10 cellular contexts compared by ENCODE assay signal in the genomic region with DNA sequence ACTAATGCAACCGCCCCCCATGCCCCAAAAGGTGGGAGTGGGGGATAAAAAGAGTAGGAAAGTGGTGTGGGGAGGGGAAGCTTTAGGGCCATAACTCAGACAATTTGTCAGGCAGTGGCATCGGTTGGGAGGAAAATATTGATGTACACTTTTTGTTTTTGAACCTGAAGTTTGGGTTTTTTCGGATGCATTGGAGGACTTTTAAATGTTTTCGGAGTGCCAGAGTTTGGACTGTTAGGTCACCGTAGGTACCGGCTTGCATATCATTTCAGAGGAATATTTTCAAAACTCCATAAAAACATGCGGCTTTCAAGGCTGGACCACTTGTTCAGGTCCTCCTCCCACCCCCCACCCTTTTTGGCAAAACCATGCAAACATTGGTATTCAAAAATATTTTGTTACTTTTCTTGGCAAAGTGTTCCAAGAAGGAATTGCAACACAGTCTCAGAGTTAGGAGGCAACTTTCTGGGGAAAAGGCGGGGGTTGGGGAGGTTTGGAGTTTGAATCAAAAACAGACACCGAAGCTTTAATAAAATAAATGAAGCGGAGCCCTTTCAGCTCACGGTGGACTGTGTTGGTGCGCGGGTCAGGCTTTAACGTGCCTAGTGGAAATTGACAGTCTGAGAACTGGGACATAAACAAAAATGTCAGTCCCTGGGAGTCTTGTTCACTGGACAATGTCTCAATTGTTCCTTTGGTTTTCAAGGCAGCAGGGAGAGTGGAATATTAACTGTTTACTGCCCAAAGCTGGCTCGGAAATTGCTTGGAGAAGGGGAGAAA.
DNase-seq lines count a peak whose midpoint lies in the region; ATAC-seq and TF ChIP-seq lines count a peak whose summit lies in the region.
"Had no signal": no experiment of that assay in that cellular context is flagged by ENCODE, and none has a peak within 500 bp of the region (broad histone marks: within the 10 kb centered on the region; RNA-seq: fewer than 3 reads in every experiment).

No MANE protein-coding gene starts in this region.

- no peaks in the 10 kb centered on the region for H3K9me3 Mint-ChIP-seq in WTC11
- no peaks in the 10 kb centered on the region for H3K9me3 Mint-ChIP-seq in activated CD4-positive, alpha-beta memory T cell treated with anti-CD3 and anti-CD28 coated beads for 36 hours
- H3K9me3 Mint-ChIP-seq: stimulated activated naive CD8-positive, alpha-beta T cell treated with anti-CD3 and anti-CD28 coated beads, Interleukin-15, Interleukin-2, amounts not matched to agents 100 ng/mL and 50 ng/mL, for 24 hours had no signal

- H3K27ac Mint-ChIP-seq in WTC11: no peak overlapping the region
- H3K27ac Mint-ChIP-seq in activated CD4-positive, alpha-beta memory T cell treated with anti-CD3 and anti-CD28 coated beads for 36 hours: no peak overlapping the region
- H3K27ac Mint-ChIP-seq: stimulated activated naive CD8-positive, alpha-beta T cell treated with anti-CD3 and anti-CD28 coated beads, Interleukin-15, Interleukin-2, amounts not matched to agents 100 ng/mL and 50 ng/mL, for 24 hours had no signal

- H3K4me1 Mint-ChIP-seq in WTC11: peaks cover 28% of the 10 kb centered on the region
- H3K4me1 Mint-ChIP-seq in activated CD4-positive, alpha-beta memory T cell treated with anti-CD3 and anti-CD28 coated beads for 36 hours (ENCODE audit: low read depth): no peaks in the 10 kb centered on the region

- H3K36me3 ChIP-seq in BJ (ENCODE audit: control insufficient read depth, insufficient read depth, low read length) (peaks cover 2% of the 10 kb centered on the region; the same call in 1 of the 2 replicates), adipocyte (ENCODE audit: control insufficient read depth, insufficient read depth, low read length, severe bottlenecking) (no peaks in the 10 kb centered on the region)

- POLR2A ChIA-PET in BJ (lab: Charles Lee) (no interaction called here), WTC11 (lab: Charles Lee) (no interaction called here)
- POLR2A ChIA-PET in activated CD4-positive, alpha-beta memory T cell treated with anti-CD3 and anti-CD28 coated beads for 36 hours (lab: Charles Lee): no interaction called here

- 0 out of 2 replicates have a peak, but pooled peaks cover 3% of the 10 kb centered on the region for H3K36me3 Mint-ChIP-seq in WTC11
- H3K36me3 Mint-ChIP-seq in activated CD4-positive, alpha-beta memory T cell treated with anti-CD3 and anti-CD28 coated beads for 36 hours: no peaks in the 10 kb centered on the region

- TF ChIP-seq CTCF in BJ (IDR thresholded peaks at IDR 0.05; ENCODE audit: insufficient read depth, low read depth, low read length): no peak
- no peak for TF ChIP-seq CTCF in WTC11 (IDR thresholded peaks at IDR 0.05)

- intact Hi-C loops in activated CD4-positive, alpha-beta memory T cell treated with anti-CD3 and anti-CD28 coated beads for 36 hours (cut with micrococcal nuclease): no loop called here

- peak; percentile 47 for DNase-seq in BJ (ENCODE audit: low read depth)
- DNase-seq in adipocyte (ENCODE audit: low read depth): peak; percentile 96
- DNase-seq in globus pallidus (ENCODE audit: low spot score): peak; percentile 90
- peak; percentile 94 for DNase-seq in pons (ENCODE audit: low spot score)
- DNase-seq in NCI-H2171 treated with DMSO at 0.1 percent for 48 hours (lab: John Stamatoyannopoulos, UW): no peak
- DNase-seq in WTC11 (ENCODE audit: low spot score): no peak
- no peak for DNase-seq in activated CD4-positive, alpha-beta memory T cell treated with anti-CD3 and anti-CD28 coated beads for 36 hours
- DNase-seq: NCI-H146 had no signal

- no peaks in the 10 kb centered on the region for H3K27me3 Mint-ChIP-seq in WTC11 (ENCODE audit: low read depth)
- H3K27me3 Mint-ChIP-seq in activated CD4-positive, alpha-beta memory T cell treated with anti-CD3 and anti-CD28 coated beads for 36 hours: peaks cover 1% of the 10 kb centered on the region
- H3K27me3 Mint-ChIP-seq: stimulated activated naive CD8-positive, alpha-beta T cell treated with anti-CD3 and anti-CD28 coated beads, Interleukin-15, Interleukin-2, amounts not matched to agents 100 ng/mL and 50 ng/mL, for 24 hours had no signal

- CTCF ChIA-PET in BJ (lab: Yijun Ruan, JAX): interaction anchor here (0.7 to 1.5 kb wide), 4 partner anchors 10 to 744 kb away, joined by 3 to 4 read pairs (median 3); no protein-coding TSS in a partner anchor
- CTCF ChIA-PET in WTC11 (lab: Charles Lee): no interaction called here
- CTCF ChIA-PET in activated CD4-positive, alpha-beta memory T cell treated with anti-CD3 and anti-CD28 coated beads for 36 hours (lab: Charles Lee): no interaction called here

- H3K9me3 ChIP-seq in adipocyte (ENCODE audit: control insufficient read depth, low read length): no peaks in the 10 kb centered on the region

- no peak for ATAC-seq in GM19328 (IDR thresholded peaks at IDR 0.05; ENCODE audit: unreplicated experiment)
- ATAC-seq in WTC11: no peak

- H3K4me3 ChIP-seq in BJ (ENCODE audit: low read depth, low read length) (peak overlapping the region; percentile 0; the same call in 1 of the 2 replicates), adipocyte (ENCODE audit: low read length) (peak overlapping the region; percentile 74)

- no peaks in the 10 kb centered on the region for H3K27me3 ChIP-seq in BJ (ENCODE audit: control insufficient read depth, insufficient read depth, low read length)
- no peaks in the 10 kb centered on the region for H3K27me3 ChIP-seq in adipocyte (replicated peaks; ENCODE audit: control insufficient read depth, insufficient read depth, low read length)

- H3K9ac ChIP-seq in adipocyte (ENCODE audit: low read length): peak overlapping the region; percentile 91

- H3K4me1 ChIP-seq in adipocyte (ENCODE audit: control insufficient read depth, insufficient read depth, low read length): peaks cover 80% of the 10 kb centered on the region

- H3K4me3 Mint-ChIP-seq in WTC11: no peak overlapping the region
- no peak overlapping the region for H3K4me3 Mint-ChIP-seq in activated CD4-positive, alpha-beta memory T cell treated with anti-CD3 and anti-CD28 coated beads for 36 hours
- H3K4me3 Mint-ChIP-seq: stimulated activated naive CD8-positive, alpha-beta T cell treated with anti-CD3 and anti-CD28 coated beads, Interleukin-15, Interleukin-2, amounts not matched to agents 100 ng/mL and 50 ng/mL, for 24 hours had no signal

TF ChIP-seq in WTC11, 78 proteins besides CTCF, POLR2A, EP300 and RAD21 (continues in another document):
- TF ChIP-seq SMAD3 (CRISPR knock-in tag; IDR thresholded peaks at IDR 0.05; ENCODE audit: borderline replicate concordance) (no peak), NFATC4 (CRISPR knock-in tag; IDR thresholded peaks at IDR 0.05) (no peak), ETV6 (CRISPR knock-in tag; IDR thresholded peaks at IDR 0.05) (no peak), ZNF232 (CRISPR knock-in tag; IDR thresholded peaks at IDR 0.05) (no peak), KAT7 (CRISPR knock-in tag; IDR thresholded peaks at IDR 0.05; ENCODE audit: borderline replicate concordance) (no peak), GTF2I (CRISPR knock-in tag; conservative IDR thresholded peaks at IDR 0.05) (no peak), ZNF121 (CRISPR knock-in tag; IDR thresholded peaks at IDR 0.05) (no peak), GABPB1 (CRISPR knock-in tag; IDR thresholded peaks at IDR 0.05) (no peak), FOXP1 (CRISPR knock-in tag; IDR thresholded peaks at IDR 0.05; ENCODE audit: borderline replicate concordance) (no peak)
- TF ChIP-seq, protein P1, sequence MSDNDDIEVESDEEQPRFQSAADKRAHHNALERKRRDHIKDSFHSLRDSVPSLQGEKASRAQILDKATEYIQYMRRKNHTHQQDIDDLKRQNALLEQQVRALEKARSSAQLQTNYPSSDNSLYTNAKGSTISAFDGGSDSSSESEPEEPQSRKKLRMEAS (CRISPR knock-in tag; IDR thresholded peaks at IDR 0.05): no peak
- TF ChIP-seq, protein P2, sequence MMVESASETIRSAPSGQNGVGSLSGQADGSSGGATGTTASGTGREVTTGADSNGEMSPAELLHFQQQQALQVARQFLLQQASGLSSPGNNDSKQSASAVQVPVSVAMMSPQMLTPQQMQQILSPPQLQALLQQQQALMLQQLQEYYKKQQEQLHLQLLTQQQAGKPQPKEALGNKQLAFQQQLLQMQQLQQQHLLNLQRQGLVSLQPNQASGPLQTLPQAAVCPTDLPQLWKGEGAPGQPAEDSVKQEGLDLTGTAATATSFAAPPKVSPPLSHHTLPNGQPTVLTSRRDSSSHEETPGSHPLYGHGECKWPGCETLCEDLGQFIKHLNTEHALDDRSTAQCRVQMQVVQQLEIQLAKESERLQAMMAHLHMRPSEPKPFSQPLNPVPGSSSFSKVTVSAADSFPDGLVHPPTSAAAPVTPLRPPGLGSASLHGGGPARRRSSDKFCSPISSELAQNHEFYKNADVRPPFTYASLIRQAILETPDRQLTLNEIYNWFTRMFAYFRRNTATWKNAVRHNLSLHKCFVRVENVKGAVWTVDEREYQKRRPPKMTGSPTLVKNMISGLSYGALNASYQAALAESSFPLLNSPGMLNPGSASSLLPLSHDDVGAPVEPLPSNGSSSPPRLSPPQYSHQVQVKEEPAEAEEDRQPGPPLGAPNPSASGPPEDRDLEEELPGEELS (CRISPR knock-in tag; IDR thresholded peaks at IDR 0.05): no peak
- TF ChIP-seq, protein P3, sequence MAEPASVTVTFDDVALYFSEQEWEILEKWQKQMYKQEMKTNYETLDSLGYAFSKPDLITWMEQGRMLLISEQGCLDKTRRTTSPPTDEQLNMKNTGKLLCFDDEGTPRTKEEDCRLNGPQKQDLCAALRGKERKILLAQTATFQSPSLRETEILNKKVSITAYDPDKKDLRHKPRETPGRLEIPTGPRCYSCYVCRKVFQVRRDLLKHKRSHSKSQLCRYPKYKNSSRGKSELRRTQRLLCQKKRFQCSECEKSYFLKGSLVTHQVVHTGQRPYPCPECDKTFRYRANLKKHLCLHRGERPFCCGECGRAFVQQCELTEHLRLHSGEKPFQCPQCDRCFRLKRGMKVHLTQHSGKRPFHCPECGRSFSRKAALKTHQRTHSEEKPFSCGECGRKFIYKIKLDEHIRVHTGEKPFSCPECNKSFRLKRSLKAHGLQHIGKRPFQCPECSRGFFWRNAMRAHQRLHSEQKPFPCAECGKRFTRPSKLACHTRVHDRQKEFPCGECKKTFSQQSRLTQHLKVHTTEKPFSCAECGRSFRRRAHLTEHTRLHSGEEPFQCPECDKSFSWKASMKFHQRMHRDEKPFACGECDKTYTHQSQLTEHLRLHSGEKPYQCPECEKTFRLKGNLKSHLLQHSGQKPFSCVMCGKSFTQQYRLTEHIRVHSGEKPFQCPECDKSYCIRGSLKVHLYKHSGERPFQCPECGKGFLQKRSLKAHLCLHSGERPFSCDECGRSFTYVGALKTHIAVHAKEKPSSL (CRISPR knock-in tag; conservative IDR thresholded peaks at IDR 0.05): no peak
- TF ChIP-seq, protein P4, sequence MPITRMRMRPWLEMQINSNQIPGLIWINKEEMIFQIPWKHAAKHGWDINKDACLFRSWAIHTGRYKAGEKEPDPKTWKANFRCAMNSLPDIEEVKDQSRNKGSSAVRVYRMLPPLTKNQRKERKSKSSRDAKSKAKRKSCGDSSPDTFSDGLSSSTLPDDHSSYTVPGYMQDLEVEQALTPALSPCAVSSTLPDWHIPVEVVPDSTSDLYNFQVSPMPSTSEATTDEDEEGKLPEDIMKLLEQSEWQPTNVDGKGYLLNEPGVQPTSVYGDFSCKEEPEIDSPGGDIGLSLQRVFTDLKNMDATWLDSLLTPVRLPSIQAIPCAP (CRISPR knock-in tag; IDR thresholded peaks at IDR 0.05): no peak

Comparison
In these comparisons a context has a peak if more than half of its experiments do, and no peak if none do; other contexts are left out.
1. DNase-seq: peak in BJ (single experiment), adipocyte (single experiment), globus pallidus (single experiment) and pons (single experiment); none in NCI-H2171 treated with DMSO at 0.1 percent for 48 hours (single experiment), WTC11 (single experiment) and activated CD4-positive, alpha-beta memory T cell treated with anti-CD3 and anti-CD28 coated beads for 36 hours (single experiment).